1 cellular context compared by ENCODE assay signal in genomic region chr6:3403244-3404154, GRCh38.
TF ChIP-seq lines count a peak whose summit lies in the region.

No MANE protein-coding gene starts in this region.

TF ChIP-seq in HepG2, 621 proteins besides CTCF, POLR2A, EP300 and RAD21 (continued from another document and continues in another):
- 0 out of 2 replicates have a peak, but pooled peaks have one; percentile 30 for TF ChIP-seq TRIM24 (CRISPR knock-in tag; IDR thresholded peaks at IDR 0.05)
- TF ChIP-seq ZNF256 (CRISPR knock-in tag; conservative IDR thresholded peaks at IDR 0.05) = no peak
- peak; percentile 26; the same call in 1 of the 2 replicates for TF ChIP-seq THAP9 (CRISPR knock-in tag; IDR thresholded peaks at IDR 0.05; ENCODE audit: borderline replicate concordance)
- TF ChIP-seq ZFP41 (CRISPR knock-in tag; IDR thresholded peaks at IDR 0.05; ENCODE audit: borderline replicate concordance) = no peak
- no peak for TF ChIP-seq CEBPZ (IDR thresholded peaks at IDR 0.05; ENCODE audit: low read length)
- peak; percentile 91 for TF ChIP-seq ZNF574 (CRISPR knock-in tag; IDR thresholded peaks at IDR 0.05)
- peak; percentile 67; the same call in 1 of the 2 replicates for TF ChIP-seq NR2C2 (CRISPR knock-in tag; IDR thresholded peaks at IDR 0.05; ENCODE audit: borderline replicate concordance)
- no peak for TF ChIP-seq NFE2L2 (IDR thresholded peaks at IDR 0.05; ENCODE audit: low read length)
- peak; percentile 99 for TF ChIP-seq IKZF5 (CRISPR knock-in tag; IDR thresholded peaks at IDR 0.05)
- TF ChIP-seq IKZF4 (CRISPR knock-in tag; IDR thresholded peaks at IDR 0.05; ENCODE audit: borderline replicate concordance, low read depth, not compliant biosample characterization) = no peak
- peak; percentile 25; the same call in 1 of the 2 replicates for TF ChIP-seq ZHX1 (CRISPR knock-in tag; IDR thresholded peaks at IDR 0.05; ENCODE audit: low read depth)
- no peak for TF ChIP-seq CREB1 (IDR thresholded peaks at IDR 0.05)
- TF ChIP-seq CREB1 (CRISPR knock-in tag; IDR thresholded peaks at IDR 0.05) = peak; percentile 87
- TF ChIP-seq FOXO4 (CRISPR knock-in tag; conservative IDR thresholded peaks at IDR 0.05) = no peak
- TF ChIP-seq REL (CRISPR knock-in tag; conservative IDR thresholded peaks at IDR 0.05) = no peak
- no peak for TF ChIP-seq ZNF569 (CRISPR knock-in tag; IDR thresholded peaks at IDR 0.05; ENCODE audit: borderline replicate concordance)
- TF ChIP-seq ZFP36 (IDR thresholded peaks at IDR 0.05; ENCODE audit: borderline replicate concordance, low read depth, low read length, partially characterized antibody) = peak; percentile 5
- TF ChIP-seq ZNF891 (CRISPR knock-in tag; IDR thresholded peaks at IDR 0.05) = no peak
- peak; percentile 80 for TF ChIP-seq ELF1 (CRISPR knock-in tag; IDR thresholded peaks at IDR 0.05)
- TF ChIP-seq GMEB1 (CRISPR knock-in tag; IDR thresholded peaks at IDR 0.05; ENCODE audit: borderline replicate concordance) = no peak
- TF ChIP-seq NAIF1 (CRISPR knock-in tag; IDR thresholded peaks at IDR 0.05; ENCODE audit: borderline replicate concordance) = peak; percentile 90; the same call in 1 of the 2 replicates
- TF ChIP-seq NCOR1 (IDR thresholded peaks at IDR 0.05; ENCODE audit: borderline replicate concordance, low read length) = peak; percentile 95; the same call in 1 of the 2 replicates
- peak; percentile 81; the same call in 1 of the 2 replicates for TF ChIP-seq ZNF766 (CRISPR knock-in tag; IDR thresholded peaks at IDR 0.05; ENCODE audit: borderline replicate concordance)
- peak; percentile 99 for TF ChIP-seq RCOR2 (CRISPR knock-in tag; IDR thresholded peaks at IDR 0.05)
- peak; percentile 92 for TF ChIP-seq ZMAT3 (CRISPR knock-in tag; conservative IDR thresholded peaks at IDR 0.05)
- TF ChIP-seq ZHX2 (IDR thresholded peaks at IDR 0.05; ENCODE audit: low read depth) = no peak
- TF ChIP-seq ZHX2 (CRISPR knock-in tag; IDR thresholded peaks at IDR 0.05; ENCODE audit: borderline replicate concordance) = peak; percentile 34; the same call in 1 of the 2 replicates
- peak; percentile 95 for TF ChIP-seq BORCS8-MEF2B (CRISPR knock-in tag; IDR thresholded peaks at IDR 0.05)
- TF ChIP-seq ZNF282 (IDR thresholded peaks at IDR 0.05; ENCODE audit: partially characterized antibody) = no peak
- no peak for TF ChIP-seq GTF2F1 (IDR thresholded peaks at IDR 0.05; ENCODE audit: low read length)
- TF ChIP-seq RELA (CRISPR knock-in tag; IDR thresholded peaks at IDR 0.05) = no peak; the same call in 1 of the 2 replicates
